22 cellular contexts compared by ENCODE assay signal in genomic region chr1:96544051-96544830, GRCh38.
"Had no signal": no experiment of that assay in that cellular context is flagged by ENCODE, and none has a peak within 500 bp of the region (broad histone marks: within the 10 kb centered on the region; RNA-seq: fewer than 3 reads in every experiment).

No MANE protein-coding gene starts in this region.

- H3K36me3 ChIP-seq: esophagus muscularis mucosa, neutrophil, right atrium auricular region, sigmoid colon, suprapubic skin, thyroid gland, upper lobe of left lung, uterus had no signal

- H3K4me1 ChIP-seq: foreskin keratinocyte, suprapubic skin, upper lobe of left lung, uterus had no signal

- H3K4me3 Mint-ChIP-seq: naive B cell, nephron had no signal

- H2AFZ ChIP-seq: hepatocyte had no signal

- H3K79me2 ChIP-seq: hepatocyte had no signal

- H3K4me2 ChIP-seq: hepatocyte had no signal

- H3K27me3 ChIP-seq: esophagus muscularis mucosa, foreskin keratinocyte, hepatocyte, neutrophil, right atrium auricular region, sigmoid colon, suprapubic skin, thyroid gland, upper lobe of left lung, uterus had no signal

- DNase-seq: effector memory CD4-positive, alpha-beta T cell; head of caudate nucleus; left colon; left ventricle myocardium superior; mesendoderm; naive B cell; sigmoid colon; small intestine; stimulated activated CD4-positive, alpha-beta T cell treated with anti-CD3 and anti-CD28 coated beads, Interleukin-12 subunit alpha, Interleukin-12 subunit beta, amount 100 ng/mL, for 4 hours; stimulated activated naive CD8-positive, alpha-beta T cell treated with anti-CD3 and anti-CD28 coated beads, Interleukin-15, Interleukin-2, amounts not matched to agents 100 U/mL and 50 U/mL, for 24 hours; thyroid gland; upper lobe of left lung; uterus had no signal

- H3K27ac ChIP-seq: epithelial cell of prostate, esophagus muscularis mucosa, foreskin keratinocyte, hepatocyte, neutrophil, right atrium auricular region, sigmoid colon, suprapubic skin, thyroid gland, upper lobe of left lung, uterus had no signal

- H3K4me1 Mint-ChIP-seq: naive B cell had no signal

- H3K9me3 ChIP-seq: esophagus muscularis mucosa, neutrophil, right atrium auricular region, sigmoid colon, suprapubic skin, thyroid gland, upper lobe of left lung, uterus had no signal

- H3K4me3 ChIP-seq: esophagus muscularis mucosa, hepatocyte, lung, right atrium auricular region, sigmoid colon, suprapubic skin, thyroid gland, upper lobe of left lung, uterus had no signal

- ATAC-seq: foreskin keratinocyte; left colon; left ventricle myocardium superior; stimulated activated naive CD8-positive, alpha-beta T cell treated with anti-CD3 and anti-CD28 coated beads, Interleukin-15, Interleukin-2, amounts not matched to agents 100 U/mL and 50 U/mL, for 24 hours had no signal

- H3K36me3 Mint-ChIP-seq: naive B cell had no signal

- H3K27me3 Mint-ChIP-seq: naive B cell had no signal

- H3K27ac Mint-ChIP-seq: naive B cell, nephron had no signal

- H3K9me3 Mint-ChIP-seq: naive B cell, nephron had no signal
